ENCODE assay signal across 19 cellular contexts in the genomic region with DNA sequence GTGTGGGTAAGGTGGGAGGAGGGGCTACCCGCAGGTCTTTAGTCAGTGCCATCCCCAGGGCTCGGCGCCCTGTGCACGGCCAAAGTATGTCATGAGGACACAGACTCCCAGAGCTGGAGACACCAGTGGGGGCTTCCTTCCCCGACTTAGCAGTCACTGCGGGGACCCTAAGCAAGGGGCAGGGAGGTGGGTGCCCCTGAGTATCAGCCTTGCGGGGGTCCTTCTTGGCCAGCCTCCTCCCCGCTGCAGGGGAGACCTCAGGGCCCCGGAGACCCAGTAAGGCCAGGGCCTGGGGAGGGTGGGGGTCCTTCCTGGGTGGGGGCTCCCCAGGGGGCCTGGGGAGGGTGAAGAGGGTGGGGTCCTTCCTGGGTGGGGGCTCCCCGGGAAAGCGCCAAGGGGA.
DNase-seq lines count a peak whose midpoint lies in the region; ATAC-seq and TF ChIP-seq lines count a peak whose summit lies in the region.
"Had no signal": no experiment of that assay in that cellular context is flagged by ENCODE, and none has a peak within 500 bp of the region (broad histone marks: within the 10 kb centered on the region; RNA-seq: fewer than 3 reads in every experiment).

No MANE protein-coding gene starts in this region.

- no peak overlapping the region for H3K9ac ChIP-seq in SK-N-SH
- H3K9ac ChIP-seq: BLaER1 had no signal

- no peak for TF ChIP-seq CTCF in RWPE2 (IDR thresholded peaks at IDR 0.05; ENCODE audit: poor library complexity, severe bottlenecking)
- TF ChIP-seq CTCF in SK-N-SH (IDR thresholded peaks at IDR 0.05): no peak

- H3K36me3 ChIP-seq in RWPE2 (ENCODE audit: low read depth) (no peaks in the 10 kb centered on the region), SK-N-SH (replicated peaks in 1 of 2; ENCODE audit: control insufficient read depth in 1 of 2, insufficient read depth in 2 of 2, low read length in 1 of 2) (no peaks in the 10 kb centered on the region)
- H3K36me3 ChIP-seq: BLaER1, HAP-1 had no signal

- CTCF ChIA-PET in SK-N-SH (lab: Yijun Ruan, JAX): no interaction called here

- H3K27me3 ChIP-seq in RWPE2 (ENCODE audit: insufficient read depth, poor library complexity, severe bottlenecking): no peaks in the 10 kb centered on the region
- H3K27me3 ChIP-seq in SK-N-SH (ENCODE audit: insufficient read depth): no peaks in the 10 kb centered on the region
- H3K27me3 ChIP-seq: BLaER1 had no signal

- no peak overlapping the region for H3K27ac ChIP-seq in RWPE2 (ENCODE audit: poor library complexity, severe bottlenecking)
- no peak overlapping the region for H3K27ac ChIP-seq in SK-N-SH (ENCODE audit: low read depth in 2 of 2, low read length in 1 of 2)
- H3K27ac ChIP-seq: 22Rv1, BLaER1, C4-2B had no signal

- peak; percentile 20 for DNase-seq in activated CD8-positive, alpha-beta memory T cell treated with anti-CD3 and anti-CD28 coated beads, Interleukin-2, amount 50 U/mL, for 48 hours
- DNase-seq in activated CD8-positive, alpha-beta memory T cell treated with anti-CD3 and anti-CD28 coated beads, Interleukin-2, amount 50 U/mL, for 4 hours: no peak
- peak; percentile 24 for DNase-seq in RWPE2 (ENCODE audit: low spot score)
- DNase-seq in mesenteric fat pad (ENCODE audit: low spot score): peak; percentile 57
- DNase-seq in sciatic nerve (ENCODE audit: low spot score): peak; percentile 34
- DNase-seq in SK-N-SH: no peak
- DNase-seq in glomerular visceral epithelial cell (ENCODE audit: extremely low spot score): no peak
- no peak for DNase-seq in activated CD4-positive, alpha-beta T cell treated with anti-CD3 and anti-CD28 coated beads, Interleukin-2, amount 50 U/mL, for 48 hours
- DNase-seq: Caco-2; CD4-positive, CD25-positive, alpha-beta regulatory T cell; CD8-positive, alpha-beta T cell; DMS153; DND-41; GOT3; HFFc6 had no signal

- H3K4me3 ChIP-seq in RWPE2 (ENCODE audit: severe bottlenecking) (no peak overlapping the region), SK-N-SH (ENCODE audit: low read depth in 2 of 2, low read length in 1 of 2) (no peak overlapping the region)
- H3K4me3 ChIP-seq: BLaER1, HAP-1 had no signal

- H3K9me2 ChIP-seq in SK-N-SH: no peaks in the 10 kb centered on the region

- no peak overlapping the region for H3K4me2 ChIP-seq in SK-N-SH
- H3K4me2 ChIP-seq: BLaER1 had no signal

- ATAC-seq in RWPE2 (ENCODE audit: low read depth): no peak
- no peak for ATAC-seq in sciatic nerve
- ATAC-seq: CD8-positive, alpha-beta T cell had no signal

- H3K4me1 ChIP-seq in RWPE2 (ENCODE audit: insufficient read depth, poor library complexity, severe bottlenecking) (no peaks in the 10 kb centered on the region), SK-N-SH (ENCODE audit: control insufficient read depth in 1 of 2, insufficient read depth in 2 of 2, low read depth in 1 of 2, low read length in 1 of 2) (peaks cover 0 to 68% of the 10 kb centered on the region in 2 experiments; a peak in 1 of 4 replicates)
- H3K4me1 ChIP-seq: Caco-2, HAP-1 had no signal

- WGBS in SK-N-SH (ENCODE audit: low lambda C conversion rate): no CpG with 5 or more reads among the region's 11 CpGs

- no peak for TF ChIP-seq EP300 in SK-N-SH (IDR thresholded peaks at IDR 0.05; ENCODE audit: borderline replicate concordance in 1 of 2, low read depth in 1 of 2, low read length in 1 of 2)

- no peak overlapping the region for H2AFZ ChIP-seq in SK-N-SH (ENCODE audit: low read depth)

- H3K9me3 ChIP-seq in RWPE2 (ENCODE audit: severe bottlenecking) (no peaks in the 10 kb centered on the region), SK-N-SH (no peaks in the 10 kb centered on the region)
- H3K9me3 ChIP-seq: BLaER1, Caco-2, HAP-1 had no signal

- H3F3A ChIP-seq in SK-N-SH (replicated peaks; ENCODE audit: insufficient read depth): no peaks in the 10 kb centered on the region

- no peaks in the 10 kb centered on the region for H4K20me1 ChIP-seq in SK-N-SH (ENCODE audit: insufficient read depth)
- H4K20me1 ChIP-seq: BLaER1 had no signal

- no peak for TF ChIP-seq RAD21 in SK-N-SH (IDR thresholded peaks at IDR 0.05; ENCODE audit: low read length)

- POLR2A ChIA-PET in SK-N-SH (lab: Yijun Ruan, JAX): no interaction called here

- H3K79me2 ChIP-seq in SK-N-SH (ENCODE audit: insufficient read depth): no peaks in the 10 kb centered on the region

- intact Hi-C loops in sciatic nerve (cut with DNase I): no loop called here

TF ChIP-seq in SK-N-SH, 30 proteins besides CTCF, POLR2A, EP300 and RAD21:
- no peak for TF ChIP-seq CHD2 (IDR thresholded peaks at IDR 0.05; ENCODE audit: low read length, partially characterized antibody)
- TF ChIP-seq RCOR1 (IDR thresholded peaks at IDR 0.05; ENCODE audit: low read length): no peak
- TF ChIP-seq GABPA (IDR thresholded peaks at IDR 0.05; ENCODE audit: low read depth): no peak
- TF ChIP-seq FOXJ3 (CRISPR knock-in tag; IDR thresholded peaks at IDR 0.05): no peak
- no peak for TF ChIP-seq SMC3 (IDR thresholded peaks at IDR 0.05; ENCODE audit: low read depth, low read length)
- no peak for TF ChIP-seq MEF2A (IDR thresholded peaks at IDR 0.05; ENCODE audit: borderline replicate concordance, low read depth)
- no peak for TF ChIP-seq NFIC (IDR thresholded peaks at IDR 0.05; ENCODE audit: borderline replicate concordance)
- TF ChIP-seq POLR2AphosphoS5 (IDR thresholded peaks at IDR 0.05; ENCODE audit: low read depth, low read length): no peak
- no peak for TF ChIP-seq RFX5 (IDR thresholded peaks at IDR 0.05; ENCODE audit: low read length)
- TF ChIP-seq, protein P1, sequence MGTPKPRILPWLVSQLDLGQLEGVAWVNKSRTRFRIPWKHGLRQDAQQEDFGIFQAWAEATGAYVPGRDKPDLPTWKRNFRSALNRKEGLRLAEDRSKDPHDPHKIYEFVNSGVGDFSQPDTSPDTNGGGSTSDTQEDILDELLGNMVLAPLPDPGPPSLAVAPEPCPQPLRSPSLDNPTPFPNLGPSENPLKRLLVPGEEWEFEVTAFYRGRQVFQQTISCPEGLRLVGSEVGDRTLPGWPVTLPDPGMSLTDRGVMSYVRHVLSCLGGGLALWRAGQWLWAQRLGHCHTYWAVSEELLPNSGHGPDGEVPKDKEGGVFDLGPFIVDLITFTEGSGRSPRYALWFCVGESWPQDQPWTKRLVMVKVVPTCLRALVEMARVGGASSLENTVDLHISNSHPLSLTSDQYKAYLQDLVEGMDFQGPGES (IDR thresholded peaks at IDR 0.05; ENCODE audit: low read depth, low read length): no peak
- no peak for TF ChIP-seq FOXM1 (IDR thresholded peaks at IDR 0.05; ENCODE audit: low read depth)

Comparison
In these comparisons a context has a peak if more than half of its experiments do, and no peak if none do; other contexts are left out.
1. DNase-seq: peak in activated CD8-positive, alpha-beta memory T cell treated with anti-CD3 and anti-CD28 coated beads, Interleukin-2, amount 50 U/mL, for 48 hours (single experiment), RWPE2 (single experiment), mesenteric fat pad (single experiment) and sciatic nerve (single experiment); none in activated CD8-positive, alpha-beta memory T cell treated with anti-CD3 and anti-CD28 coated beads, Interleukin-2, amount 50 U/mL, for 4 hours (single experiment), SK-N-SH (single experiment), glomerular visceral epithelial cell (single experiment) and activated CD4-positive, alpha-beta T cell treated with anti-CD3 and anti-CD28 coated beads, Interleukin-2, amount 50 U/mL, for 48 hours (0 of 2).